ENCODE assay signal across 8 cellular contexts in the genomic region with DNA sequence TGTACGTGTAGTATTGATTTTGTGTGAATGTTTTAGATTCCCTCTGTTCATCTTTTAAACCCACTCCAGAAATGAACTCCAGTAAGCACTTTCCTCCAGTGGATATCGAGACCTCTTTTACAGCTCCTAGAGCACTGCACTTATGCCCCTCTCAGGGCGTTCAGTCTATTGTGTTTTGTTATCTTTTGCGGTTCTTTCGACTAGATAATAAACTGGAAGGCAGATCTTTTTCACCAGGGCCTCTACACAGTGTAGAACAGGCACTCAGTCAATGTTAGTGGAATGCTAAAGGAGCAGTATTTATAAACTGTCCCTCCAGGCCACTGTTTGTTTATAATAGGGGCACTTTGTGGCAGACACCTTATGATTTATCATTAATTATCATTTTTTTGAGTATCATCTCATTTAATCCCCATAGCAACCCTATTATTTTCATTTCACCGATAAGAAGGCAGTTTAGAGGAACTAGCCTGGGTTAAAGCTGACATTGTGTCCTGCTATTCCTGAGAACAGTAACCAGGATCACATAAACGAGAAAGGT. TPM values are rescaled to one million over a fixed set of nuclear protein-coding genes. Genes with fewer than 3 reads are reported as not detected.
DNase-seq lines count a peak whose midpoint lies in the region; ATAC-seq and TF ChIP-seq lines count a peak whose summit lies in the region.

No MANE protein-coding gene starts in this region.

- no peak for ATAC-seq in GM21381 (IDR thresholded peaks at IDR 0.05; ENCODE audit: unreplicated experiment)

- DNase-seq in activated CD4-positive, alpha-beta T cell treated with anti-CD3 and anti-CD28 coated beads, Interleukin-2, amount 10 ng/mL, durations not matched to agents 24 days and 14 days, result peak; percentile 72
- DNase-seq in activated CD4-positive, alpha-beta T cell treated with anti-CD3 and anti-CD28 coated beads for 4 hours, result no peak
- DNase-seq in SK-MEL-5 (ENCODE audit: low read depth, low spot score) (peak; percentile 27), retinal pigment epithelial cell (ENCODE audit: low read depth) (no peak), NCI-H2081 (lab: John Stamatoyannopoulos, UW) (no peak), SW 1271 (lab: John Stamatoyannopoulos, UW) (no peak)

- no peaks in the 10 kb centered on the region for H3K9me3 ChIP-seq in esophagus (ENCODE audit: control insufficient read depth in 2 of 2, insufficient read depth in 1 of 2, low read depth in 1 of 2, low read length in 1 of 2)

- H3K27me3 ChIP-seq in esophagus (ENCODE audit: control insufficient read depth in 1 of 2, insufficient read depth in 2 of 2, low read length in 2 of 2), result no peaks in the 10 kb centered on the region

- H3K4me1 Mint-ChIP-seq in activated CD4-positive, alpha-beta T cell treated with anti-CD3 and anti-CD28 coated beads, Interleukin-2, amount 10 ng/mL, durations not matched to agents 24 days and 14 days, result peaks cover 49% of the 10 kb centered on the region

- intact Hi-C loops in activated CD4-positive, alpha-beta T cell treated with anti-CD3 and anti-CD28 coated beads, Interleukin-2, amount 10 ng/mL, durations not matched to agents 24 days and 14 days (cut with micrococcal nuclease), result loop anchor here (5.0 kb wide), 4 partner anchors 114 to 369 kb away; a partner anchor contains a TSS

- no peaks in the 10 kb centered on the region for H3K9me3 Mint-ChIP-seq in activated CD4-positive, alpha-beta T cell treated with anti-CD3 and anti-CD28 coated beads, Interleukin-2, amount 10 ng/mL, durations not matched to agents 24 days and 14 days

- H3K4me1 ChIP-seq in esophagus (ENCODE audit: control insufficient read depth in 2 of 2, insufficient read depth in 2 of 2, low read length in 1 of 2), result no peaks in the 10 kb centered on the region

- H3K27ac Mint-ChIP-seq in activated CD4-positive, alpha-beta T cell treated with anti-CD3 and anti-CD28 coated beads, Interleukin-2, amount 10 ng/mL, durations not matched to agents 24 days and 14 days, result peak overlapping the region; percentile 96

- H3K36me3 ChIP-seq in esophagus (ENCODE audit: control insufficient read depth in 2 of 2, insufficient read depth in 2 of 2, low read length in 1 of 2), result no peaks in the 10 kb centered on the region

- WGBS in esophagus, 2 donors, result 15 to 18% methylated on average over 7 of the region's 7 CpGs

- peaks cover 27% of the 10 kb centered on the region for H3K36me3 Mint-ChIP-seq in activated CD4-positive, alpha-beta T cell treated with anti-CD3 and anti-CD28 coated beads, Interleukin-2, amount 10 ng/mL, durations not matched to agents 24 days and 14 days (ENCODE audit: low read depth)

- H3K4me3 Mint-ChIP-seq in activated CD4-positive, alpha-beta T cell treated with anti-CD3 and anti-CD28 coated beads, Interleukin-2, amount 10 ng/mL, durations not matched to agents 24 days and 14 days, result peak overlapping the region; percentile 91

- no peaks in the 10 kb centered on the region for H3K27me3 Mint-ChIP-seq in activated CD4-positive, alpha-beta T cell treated with anti-CD3 and anti-CD28 coated beads, Interleukin-2, amount 10 ng/mL, durations not matched to agents 24 days and 14 days

- H3K4me3 ChIP-seq in esophagus (ENCODE audit: low read depth in 1 of 2, low read length in 2 of 2) (peak overlapping the region in 1 of 2 donors; percentile 94), retinal pigment epithelial cell (ENCODE audit: low read length) (peak overlapping the region; percentile 63)

- TF ChIP-seq CTCF in retinal pigment epithelial cell (conservative IDR thresholded peaks at IDR 0.05; ENCODE audit: low read depth, low read length), result no peak

- in situ Hi-C loops in SK-MEL-5 (cut with HindIII; ENCODE audit: low pct_unique_long_range_greater_than_20kb, low sequenced_read_pairs), result no loop called here

- peak overlapping the region; percentile 95 to 98 for H3K27ac ChIP-seq in esophagus (ENCODE audit: low read depth in 2 of 2, low read length in 1 of 2)

RNA-seq across cellular contexts. Expression of a gene that starts 0.7 kb away (rescaled TPM):
- total RNA-seq in activated CD4-positive, alpha-beta T cell treated with anti-CD3 and anti-CD28 coated beads, Interleukin-2, amount 10 ng/mL, durations not matched to agents 24 days and 14 days, result 66.1 and 74.5 TPM in 2 replicates
- total RNA-seq in SK-MEL-5 (2014; rRNA removed; shearing (Covaris generic)), result 16.8 TPM in 2 replicates
- polyA plus RNA-seq in SK-MEL-5 (2015; cell fraction: cytosol; rRNA removed), result 15.4 and 15.8 TPM in 2 replicates
- polyA plus RNA-seq in SK-MEL-5 (2015; cell fraction: nucleus; rRNA removed), result 53.2 and 62.5 TPM in 2 replicates
- polyA plus RNA-seq in esophagus, result 1 to 10 TPM; 5.5 to 5.8 TPM

Comparison
In these comparisons a context has a peak if more than half of its experiments do, and no peak if none do; other contexts are left out.
1. DNase-seq: peak in activated CD4-positive, alpha-beta T cell treated with anti-CD3 and anti-CD28 coated beads, Interleukin-2, amount 10 ng/mL, durations not matched to agents 24 days and 14 days (single experiment) and SK-MEL-5 (single experiment); none in activated CD4-positive, alpha-beta T cell treated with anti-CD3 and anti-CD28 coated beads for 4 hours (0 of 2), retinal pigment epithelial cell (single experiment), NCI-H2081 (0 of 2) and SW 1271 (0 of 2).